Comparison of ENCODE assay signal across 8 cellular contexts in genomic region chr4:101347557-101348366, GRCh38. TPM values are rescaled to one million over a fixed set of nuclear protein-coding genes. Genes with fewer than 3 reads are reported as not detected.
DNase-seq lines count a peak whose midpoint lies in the region; ATAC-seq and TF ChIP-seq lines count a peak whose summit lies in the region.

No MANE protein-coding gene starts in this region.

- no peaks in the 10 kb centered on the region for H3K27me3 ChIP-seq in testis

- POLR2A ChIA-PET in GM10248 (lab: Yijun Ruan, JAX), result interaction anchor here (0.6 kb wide), 1 partner anchor 1399 kb away, joined by 4 read pairs; no protein-coding TSS in a partner anchor

- H3K36me3 Mint-ChIP-seq in activated naive CD4-positive, alpha-beta T cell treated with anti-CD3 and anti-CD28 coated beads, Interleukin-2, amount 50 U/mL, for 72 hours, result peaks cover 0 to 6% of the 10 kb centered on the region in 2 donors

- ATAC-seq in HG02610 (IDR thresholded peaks at IDR 0.05; ENCODE audit: unreplicated experiment) (peak; percentile 82), omental fat pad (ENCODE audit: low FRiP score) (peak; percentile 93)
- ATAC-seq in activated naive CD4-positive, alpha-beta T cell treated with anti-CD3 and anti-CD28 coated beads, Interleukin-2, amount 50 U/mL, for 72 hours, result peak; percentile 90 to 92

- WGBS in testis, 2 donors, result 0 to 1% methylated on average over 47 to 71 of the region's 71 CpGs

- DNase-seq in GM10248 (ENCODE audit: extremely low spot score) (peak; percentile 99), NCI-H1048 (lab: John Stamatoyannopoulos, UW) (peak; percentile 81), SK-N-MC (ENCODE audit: low read depth, low spot score) (no peak), glomerular visceral epithelial cell (ENCODE audit: extremely low spot score) (peak; percentile 99), omental fat pad (ENCODE audit: low spot score) (peak; percentile 98), testis (peak; percentile 99)
- DNase-seq in activated naive CD4-positive, alpha-beta T cell treated with anti-CD3 and anti-CD28 coated beads, Interleukin-2, amount 50 U/mL, for 72 hours (ENCODE audit: low spot score in 2 of 2), result peak; percentile 96 to 97

- peak overlapping the region; percentile 99 for H3K4me3 ChIP-seq in SK-N-MC
- H3K4me3 ChIP-seq in testis, result peak overlapping the region; percentile 86 to 93

- CTCF ChIA-PET in GM10248 (lab: Yijun Ruan, JAX), result interaction anchor here (0.9 to 1.6 kb wide), 5 partner anchors 10 to 41 kb away, joined by 3 to 5 read pairs (median 3); no protein-coding TSS in a partner anchor

- H3K36me3 ChIP-seq in SK-N-MC (ENCODE audit: insufficient read depth, low read length), result no peaks in the 10 kb centered on the region
- no peaks in the 10 kb centered on the region for H3K36me3 ChIP-seq in testis (ENCODE audit: low read depth, missing control alignments)

- H3K9me3 ChIP-seq in SK-N-MC (ENCODE audit: low read depth, low read length) (no peaks in the 10 kb centered on the region), testis (no peaks in the 10 kb centered on the region)

- peaks cover 25% of the 10 kb centered on the region for H3K4me1 ChIP-seq in testis

- no peak for TF ChIP-seq POLR2A in testis (IDR thresholded peaks at IDR 0.05)

- TF ChIP-seq CTCF in GM10248 (IDR thresholded peaks at IDR 0.05; ENCODE audit: control extremely low read depth, extremely low read depth, low read depth, missing control alignments) (peak; percentile 4), omental fat pad (IDR thresholded peaks at IDR 0.05) (no peak), testis (IDR thresholded peaks at IDR 0.05) (peak in 2 of 3 experiments; percentile 9 to 17)

- H3K27ac ChIP-seq in SK-N-MC (no peak overlapping the region), testis (peak overlapping the region; percentile 86 to 95)

- no peaks in the 10 kb centered on the region for H3K9me3 Mint-ChIP-seq in activated naive CD4-positive, alpha-beta T cell treated with anti-CD3 and anti-CD28 coated beads, Interleukin-2, amount 50 U/mL, for 72 hours

- H3K9ac ChIP-seq in SK-N-MC (ENCODE audit: insufficient read length), result peak overlapping the region; percentile 71

- intact Hi-C loops in testis (cut with DNase I; ENCODE audit: low total_unique reads), result no loop called here

- H3K27ac Mint-ChIP-seq in activated naive CD4-positive, alpha-beta T cell treated with anti-CD3 and anti-CD28 coated beads, Interleukin-2, amount 50 U/mL, for 72 hours, result peak overlapping the region; percentile 60 to 62

RNA-seq across cellular contexts. Expression of gene PPP3CA, which starts 0.4 kb away (rescaled TPM):
- 1 to 10 TPM; 3.3 to 3.5 TPM for total RNA-seq in activated naive CD4-positive, alpha-beta T cell treated with anti-CD3 and anti-CD28 coated beads, Interleukin-2, amount 50 U/mL, for 72 hours
- total RNA-seq in omental fat pad (10 to 100 TPM; 29.8 to 56.6 (median 35.3) TPM), testis (10 to 100 TPM; 39.1 to 44.5 TPM)
- 19.1 TPM for polyA plus RNA-seq in testis (ENCODE audit: insufficient read depth, low read depth, low replicate concordance)

Comparison
In these comparisons a context has a peak if more than half of its experiments do, and no peak if none do; other contexts are left out.
1. CTCF ChIP-seq: peak in GM10248 (single experiment) and testis (2 of 3); none in omental fat pad (0 of 3).
2. RNA of gene PPP3CA, which starts 0.4 kb away (total RNA-seq): 39.1 to 44.5 TPM in testis and 29.8 to 56.6 TPM in omental fat pad; 3.3 to 3.5 TPM in activated naive CD4-positive, alpha-beta T cell treated with anti-CD3 and anti-CD28 coated beads, Interleukin-2, amount 50 U/mL, for 72 hours; every median in the first group is over 4 times any median in the second.
3. Peak in every context shown above with its lines, with median percentiles within 50 percentile points of each other: ATAC-seq.